In genomic region chr1:16684738-16685337, GRCh38 we compare ENCODE assay signal across 7 cellular contexts. TPM values are rescaled to one million over a fixed set of nuclear protein-coding genes. Genes with fewer than 3 reads are reported as not detected.
DNase-seq lines count a peak whose midpoint lies in the region; ATAC-seq and TF ChIP-seq lines count a peak whose summit lies in the region.
"Not testable (repeated sequence)": the region's sequence is repeated elsewhere in the genome, so short reads cannot be mapped to it uniquely, and the experiment has no call there.

No MANE protein-coding gene starts in this region.

- not testable (repeated sequence) for H3K4me2 ChIP-seq in DND-41 (ENCODE audit: insufficient read depth, low read length); GM23338

- not testable (repeated sequence) for H3K9me3 Mint-ChIP-seq in GM23338; glutamatergic neuron (ENCODE audit: unreplicated experiment); naive thymus-derived CD8-positive, alpha-beta T cell

- H3K27ac ChIP-seq in DND-41 (ENCODE audit: low read length); GM23338 (ENCODE audit: low read depth); brain microvascular endothelial cell: not testable (repeated sequence)

- ATAC-seq in DND-41 (ENCODE audit: insufficient read depth, low read depth) = peak; percentile 74; the same call in 2 of the 3 replicates
- ATAC-seq in GM23338 = peak; percentile 11; the same call in 1 of the 3 replicates
- peak; percentile 74 to 82 for ATAC-seq in naive thymus-derived CD8-positive, alpha-beta T cell

- H3K4me1 Mint-ChIP-seq in GM23338 = peaks cover 11% of the 10 kb centered on the region
- not testable (repeated sequence) for H3K4me1 Mint-ChIP-seq in glutamatergic neuron (ENCODE audit: low read depth, unreplicated experiment); naive thymus-derived CD8-positive, alpha-beta T cell

- not testable (repeated sequence) for H3K9me2 ChIP-seq in GM23338 (ENCODE audit: insufficient read depth)

- TF ChIP-seq CTCF in DND-41 (IDR thresholded peaks at IDR 0.05; ENCODE audit: borderline replicate concordance, extremely low read depth, low read length, poor library complexity, severe bottlenecking) (peak; percentile 42), GM23338 (conservative IDR thresholded peaks at IDR 0.05; ENCODE audit: low read depth in 2 of 2) (peak in 1 of 2 experiments; percentile 22; a peak in 2 of 4 replicates), brain microvascular endothelial cell (IDR thresholded peaks at IDR 0.05; ENCODE audit: low read depth, low read length, missing control alignments) (peak; percentile 23), glutamatergic neuron (IDR thresholded peaks at IDR 0.05; ENCODE audit: partially characterized antibody, unreplicated experiment) (peak; percentile 63)

- H3K9ac ChIP-seq in DND-41 (ENCODE audit: low read depth, low read length) = not testable (repeated sequence)

- not testable (repeated sequence) for H3K4me3 Mint-ChIP-seq in GM23338; glutamatergic neuron (ENCODE audit: unreplicated experiment); naive thymus-derived CD8-positive, alpha-beta T cell

- not testable (repeated sequence) for H4K20me1 ChIP-seq in DND-41 (ENCODE audit: insufficient read depth, low read length); GM23338 (replicated peaks; ENCODE audit: insufficient read depth)

- not testable (repeated sequence) for H3K27me3 ChIP-seq in DND-41 (ENCODE audit: insufficient read depth, low read length, poor library complexity)
- H3K27me3 ChIP-seq in GM23338 (ENCODE audit: insufficient read depth) = peaks cover 26% of the 10 kb centered on the region
- H3K27me3 ChIP-seq in brain microvascular endothelial cell (replicated peaks) = peaks cover 12% of the 10 kb centered on the region

- not testable (repeated sequence) for H3F3A ChIP-seq in GM23338 (replicated peaks; ENCODE audit: low read depth)

- in situ Hi-C loops in brain microvascular endothelial cell (cut with HindIII; ENCODE audit: low pct_ligation_motif_present, low sequenced_read_pairs) = not testable (repeated sequence)

- not testable (repeated sequence) for H3K4me3 ChIP-seq in DND-41 (ENCODE audit: low read depth in 1 of 2, low read length in 2 of 2); GM23338; brain microvascular endothelial cell (ENCODE audit: low read depth, low read length)

- H3K79me2 ChIP-seq in DND-41 (ENCODE audit: insufficient read depth, low read length); GM23338 (replicated peaks; ENCODE audit: insufficient read depth): not testable (repeated sequence)

- H3K36me3 Mint-ChIP-seq in GM23338 (ENCODE audit: low read depth); glutamatergic neuron (ENCODE audit: unreplicated experiment); naive thymus-derived CD8-positive, alpha-beta T cell: not testable (repeated sequence)

- not testable (repeated sequence) for H3K36me3 ChIP-seq in DND-41 (ENCODE audit: insufficient read depth, low read length); GM23338 (ENCODE audit: insufficient read depth); brain microvascular endothelial cell (replicated peaks)

- not testable (repeated sequence) for H3K4me1 ChIP-seq in DND-41 (ENCODE audit: insufficient read depth, low read length); GM23338 (ENCODE audit: insufficient read depth)

- not testable (repeated sequence) for H2AFZ ChIP-seq in DND-41 (ENCODE audit: low read depth, low read length); GM23338

- POLR2A ChIA-PET in naive thymus-derived CD8-positive, alpha-beta T cell (lab: Charles Lee) = not testable (repeated sequence)

- DNase-seq in DND-41; GM23338 (ENCODE audit: low spot score); brain microvascular endothelial cell; glutamatergic neuron: not testable (repeated sequence)
- peak; percentile 13 for DNase-seq in NCI-H1092 treated with DMSO at 0.1 percent for 48 hours (lab: John Stamatoyannopoulos, UW)
- peak; percentile 18 for DNase-seq in SKM-1 treated with dmso at 0.1 percent for 144 hours (lab: John Stamatoyannopoulos, UW; ENCODE audit: unreplicated experiment)
- peak in 2 of 10 donors; percentile 37 to 38 for DNase-seq in naive thymus-derived CD8-positive, alpha-beta T cell

- not testable (repeated sequence) for H3K27ac Mint-ChIP-seq in GM23338; glutamatergic neuron (ENCODE audit: unreplicated experiment); naive thymus-derived CD8-positive, alpha-beta T cell

- not testable (repeated sequence) for H3K9me3 ChIP-seq in DND-41 (ENCODE audit: insufficient read depth, low read length, severe bottlenecking)

- H3K27me3 Mint-ChIP-seq in GM23338 (ENCODE audit: insufficient read depth, low read depth, poor library complexity) = peaks cover 17% of the 10 kb centered on the region
- not testable (repeated sequence) for H3K27me3 Mint-ChIP-seq in glutamatergic neuron (ENCODE audit: unreplicated experiment)
- peaks cover 0 to 17% (median 4%) of the 10 kb centered on the region in 5 donors for H3K27me3 Mint-ChIP-seq in naive thymus-derived CD8-positive, alpha-beta T cell

RNA-seq across cellular contexts. Expression of gene RNU1-3, which starts 18.1 kb away (rescaled TPM):
- under 0.01 TPM in 1 of 2 replicates, not detected in the other for total RNA-seq in GM23338 (2014; rRNA removed; shearing (Covaris generic))
- polyA plus RNA-seq in GM23338 (2016; fragmentation: Nextera tagmentation; extraction: Ambion mirVana) = not detected in 2 replicates
- 3,598 TPM for total RNA-seq in glutamatergic neuron (ENCODE audit: unreplicated experiment)
- 1,000 to 10,000 TPM; 3,449 to 3,916 TPM for total RNA-seq in naive thymus-derived CD8-positive, alpha-beta T cell
- polyA plus RNA-seq in naive thymus-derived CD8-positive, alpha-beta T cell = 10 to 100 TPM in 1 of 3 donors, not detected in 2; 22.6 TPM

RNA-seq across cellular contexts. Expression of gene RNU1-4, which starts 55.5 kb away (rescaled TPM):
- under 0.01 TPM in 1 of 2 replicates, not detected in the other for total RNA-seq in GM23338 (2014; rRNA removed; shearing (Covaris generic))
- not detected in 2 replicates for polyA plus RNA-seq in GM23338 (2016; fragmentation: Nextera tagmentation; extraction: Ambion mirVana)
- total RNA-seq in glutamatergic neuron (ENCODE audit: unreplicated experiment) = 3,598 TPM
- 1,000 to 10,000 TPM; 3,449 to 3,916 TPM for total RNA-seq in naive thymus-derived CD8-positive, alpha-beta T cell
- 10 to 100 TPM in 1 of 3 donors, not detected in 2; 22.6 TPM for polyA plus RNA-seq in naive thymus-derived CD8-positive, alpha-beta T cell

Comparison
In these comparisons a context has a peak if more than half of its experiments do, and no peak if none do; other contexts are left out.
1. ATAC-seq: peak in every context shown above with its lines; median percentile 78 in naive thymus-derived CD8-positive, alpha-beta T cell; 74 in DND-41; 11 in GM23338.
2. RNA of gene RNU1-3, which starts 18.1 kb away (total RNA-seq): 3,449 to 3,916 TPM in naive thymus-derived CD8-positive, alpha-beta T cell and 3,598 TPM in glutamatergic neuron (single experiment); under 0.01 TPM in GM23338; every median in the first group is over 1,000 times any median in the second.
3. RNA of gene RNU1-4, which starts 55.5 kb away (total RNA-seq): 3,449 to 3,916 TPM in naive thymus-derived CD8-positive, alpha-beta T cell and 3,598 TPM in glutamatergic neuron (single experiment); under 0.01 TPM in GM23338; every median in the first group is over 1,000 times any median in the second.